12 cellular contexts compared by ENCODE assay signal in genomic region chr22:31284756-31285155, GRCh38. TPM values are rescaled to one million over a fixed set of nuclear protein-coding genes. Genes with fewer than 3 reads are reported as not detected.
A peak's percentile ranks its signal among the peaks of the same experiment; 100 is the strongest.
DNase-seq lines count a peak whose midpoint lies in the region; ATAC-seq and TF ChIP-seq lines count a peak whose summit lies in the region.
"Had no signal": no experiment of that assay in that cellular context is flagged by ENCODE, and none has a peak within 500 bp of the region (broad histone marks: within the 10 kb centered on the region; RNA-seq: fewer than 3 reads in every experiment).

No MANE protein-coding gene starts in this region.

- H3K27ac Mint-ChIP-seq in naive thymus-derived CD8-positive, alpha-beta T cell, result peak overlapping the region; percentile 99 to 100 (median 100)

- no peaks in the 10 kb centered on the region for H3K9me3 Mint-ChIP-seq in naive thymus-derived CD8-positive, alpha-beta T cell

- intact Hi-C loops in left ventricle myocardium inferior (cut with micrococcal nuclease) (no loop called here), heart right ventricle (cut with DNase I) (no loop called here), vagina (cut with DNase I) (no loop called here)

- no peak for ATAC-seq in heart right ventricle
- ATAC-seq in naive thymus-derived CD8-positive, alpha-beta T cell, result no peak
- ATAC-seq in HG02840 (IDR thresholded peaks at IDR 0.05; ENCODE audit: low FRiP score, unreplicated experiment), result no peak

- peaks cover 22 to 99% (median 71%) of the 10 kb centered on the region in 3 donors for H3K36me3 Mint-ChIP-seq in naive thymus-derived CD8-positive, alpha-beta T cell

- no peaks in the 10 kb centered on the region for H3K27me3 Mint-ChIP-seq in naive thymus-derived CD8-positive, alpha-beta T cell

- H3K4me1 ChIP-seq in left ventricle myocardium inferior, result peaks cover 60% of the 10 kb centered on the region
- peaks cover 13 to 67% (median 37%) of the 10 kb centered on the region in 9 donors for H3K4me1 ChIP-seq in heart right ventricle
- H3K4me1 ChIP-seq in vagina, result peaks cover 33% of the 10 kb centered on the region

- H3K4me3 ChIP-seq in left ventricle myocardium inferior (no peak overlapping the region), heart right ventricle (no peak overlapping the region), vagina (no peak overlapping the region)
- H3K4me3 ChIP-seq: smooth muscle cell had no signal

- DNase-seq in left ventricle myocardium inferior (no peak), heart right ventricle (no peak), vagina (ENCODE audit: extremely low spot score in 2 of 2) (no peak), AG20443 (ENCODE audit: low spot score) (no peak), GM19240 (ENCODE audit: insufficient read length, low spot score) (no peak)
- DNase-seq in naive thymus-derived CD8-positive, alpha-beta T cell, result no peak
- DNase-seq: SW 1271 had no signal

- TF ChIP-seq CTCF in left ventricle myocardium inferior (IDR thresholded peaks at IDR 0.05; ENCODE audit: borderline replicate concordance), result no peak
- TF ChIP-seq CTCF in heart right ventricle (IDR thresholded peaks at IDR 0.05), result no peak
- no peak for TF ChIP-seq CTCF in vagina (IDR thresholded peaks at IDR 0.05)

- POLR2A ChIA-PET in naive thymus-derived CD8-positive, alpha-beta T cell (lab: Charles Lee), result interaction anchor here (1.0 to 22.1 kb wide), 11 partner anchors 9 to 339 kb away, joined by 3 to 1498 read pairs (median 10); partner anchors contain the start of genes LIMK2, MORC2, PATZ1 and PIK3IP1

- peak overlapping the region; percentile 98 for H3K27ac ChIP-seq in left ventricle myocardium inferior (replicated peaks)
- H3K27ac ChIP-seq in heart right ventricle, result peak overlapping the region in 5 of 10 donors; percentile 5 to 98 (median 19)
- H3K27ac ChIP-seq in cingulate gyrus (ENCODE audit: low read depth, low read length), result peak overlapping the region; percentile 60
- peak overlapping the region; percentile 71 for H3K27ac ChIP-seq in vagina
- H3K27ac ChIP-seq: C4-2B, epithelial cell of prostate had no signal

- H3K27me3 ChIP-seq in left ventricle myocardium inferior (ENCODE audit: low read depth), result no peaks in the 10 kb centered on the region
- H3K27me3 ChIP-seq in heart right ventricle, result no peaks in the 10 kb centered on the region
- H3K27me3 ChIP-seq in vagina, result no peaks in the 10 kb centered on the region

- 28 to 42% methylated on average over 3 of the region's 3 CpGs for WGBS in heart right ventricle, 2 donors

- TF ChIP-seq POLR2A in vagina (IDR thresholded peaks at IDR 0.05), result no peak

- peaks cover 34 to 98% (median 94%) of the 10 kb centered on the region in 4 donors for H3K4me1 Mint-ChIP-seq in naive thymus-derived CD8-positive, alpha-beta T cell

- H3K9me3 ChIP-seq in left ventricle myocardium inferior (replicated peaks), result no peaks in the 10 kb centered on the region
- no peaks in the 10 kb centered on the region for H3K9me3 ChIP-seq in heart right ventricle
- no peaks in the 10 kb centered on the region for H3K9me3 ChIP-seq in vagina

- H3K36me3 ChIP-seq in left ventricle myocardium inferior (peaks cover 93% of the 10 kb centered on the region), heart right ventricle (peaks cover 0 to 100% (median 78%) of the 10 kb centered on the region in 9 donors), vagina (peaks cover 0 to 65% of the 10 kb centered on the region in 2 donors)

- peak overlapping the region; percentile 79 to 100 (median 98) for H3K4me3 Mint-ChIP-seq in naive thymus-derived CD8-positive, alpha-beta T cell

RNA-seq across cellular contexts. Expression of gene PIK3IP1, which starts 7.5 kb away (rescaled TPM):
- total RNA-seq in left ventricle myocardium inferior, result 11.1 TPM
- total RNA-seq in heart right ventricle, result 10 to 100 TPM in 9 of 10 donors, 1 to 10 TPM in 1; 3.6 to 28.6 (median 17.6) TPM
- 1 to 10 TPM; 3.7 to 7.9 TPM for polyA plus RNA-seq in heart right ventricle
- total RNA-seq in naive thymus-derived CD8-positive, alpha-beta T cell, result 100 to 1,000 TPM; 730 to 741 TPM
- polyA plus RNA-seq in naive thymus-derived CD8-positive, alpha-beta T cell, result 100 to 1,000 TPM; 530 to 963 (median 585) TPM
- 32.4 TPM for total RNA-seq in vagina

Comparison
In these comparisons a context has a peak if more than half of its experiments do, and no peak if none do; other contexts are left out.
1. RNA of gene PIK3IP1, which starts 7.5 kb away (total RNA-seq): 730 to 741 TPM in naive thymus-derived CD8-positive, alpha-beta T cell; 32.4 TPM in vagina (single experiment), 3.6 to 28.6 TPM in heart right ventricle and 11.1 TPM in left ventricle myocardium inferior (single experiment); every median in the first group is over 10 times any median in the second.